Comparison of ENCODE assay signal across 8 cellular contexts in genomic region chr3:3665961-3666640, GRCh38.
DNase-seq lines count a peak whose midpoint lies in the region; ATAC-seq and TF ChIP-seq lines count a peak whose summit lies in the region.

No MANE protein-coding gene starts in this region.

- peak overlapping the region; percentile 72 for H3K4me3 Mint-ChIP-seq in natural killer cell treated with Interleukin-12 subunit alpha and Interleukin-12 subunit beta and Interleukin-15 and Interleukin-18, amount 100 ng/mL, for 72 hours
- H3K4me3 Mint-ChIP-seq in glutamatergic neuron (ENCODE audit: unreplicated experiment), result no peak overlapping the region

- H3K36me3 Mint-ChIP-seq in natural killer cell treated with Interleukin-12 subunit alpha and Interleukin-12 subunit beta and Interleukin-15 and Interleukin-18, amount 100 ng/mL, for 72 hours, result no peaks in the 10 kb centered on the region
- peaks cover 6% of the 10 kb centered on the region for H3K36me3 Mint-ChIP-seq in glutamatergic neuron (ENCODE audit: unreplicated experiment)

- no peak for TF ChIP-seq CTCF in glutamatergic neuron (IDR thresholded peaks at IDR 0.05; ENCODE audit: partially characterized antibody, unreplicated experiment)

- H3K27me3 Mint-ChIP-seq in natural killer cell treated with Interleukin-12 subunit alpha and Interleukin-12 subunit beta and Interleukin-15 and Interleukin-18, amount 100 ng/mL, for 72 hours, result peaks cover 6 to 11% of the 10 kb centered on the region in 2 donors
- peaks cover 5% of the 10 kb centered on the region for H3K27me3 Mint-ChIP-seq in glutamatergic neuron (ENCODE audit: unreplicated experiment)

- H3K9me3 Mint-ChIP-seq in natural killer cell treated with Interleukin-12 subunit alpha and Interleukin-12 subunit beta and Interleukin-15 and Interleukin-18, amount 100 ng/mL, for 72 hours, result peaks cover 7% of the 10 kb centered on the region
- H3K9me3 Mint-ChIP-seq in glutamatergic neuron (ENCODE audit: unreplicated experiment), result no peaks in the 10 kb centered on the region

- H3K4me1 Mint-ChIP-seq in natural killer cell treated with Interleukin-12 subunit alpha and Interleukin-12 subunit beta and Interleukin-15 and Interleukin-18, amount 100 ng/mL, for 72 hours (ENCODE audit: low read depth in 2 of 2), result peaks cover 13 to 21% of the 10 kb centered on the region in 2 donors
- H3K4me1 Mint-ChIP-seq in glutamatergic neuron (ENCODE audit: low read depth, unreplicated experiment), result no peaks in the 10 kb centered on the region

- DNase-seq in natural killer cell treated with Interleukin-12 subunit alpha and Interleukin-12 subunit beta and Interleukin-15 and Interleukin-18, amount 100 ng/mL, for 72 hours (ENCODE audit: low spot score), result no peak
- DNase-seq in ureter (ENCODE audit: low spot score), result no peak
- DNase-seq in NK-92 (lab: John Stamatoyannopoulos, UW; ENCODE audit: unreplicated experiment), result no peak
- DNase-seq in NCI-H748 treated with DMSO at 0.1 percent for 48 hours (lab: John Stamatoyannopoulos, UW), result no peak
- DNase-seq in glutamatergic neuron, result no peak

- ATAC-seq in GM19023 (IDR thresholded peaks at IDR 0.05; ENCODE audit: unreplicated experiment) (peak; percentile 49), HG02623 (IDR thresholded peaks at IDR 0.05; ENCODE audit: unreplicated experiment) (peak; percentile 23), HG03575 (IDR thresholded peaks at IDR 0.05; ENCODE audit: extremely low read depth, insufficient number of reproducible peaks, low FRiP score, unreplicated experiment) (peak; percentile 19)
- peak; percentile 62 to 67 for ATAC-seq in natural killer cell treated with Interleukin-12 subunit alpha and Interleukin-12 subunit beta and Interleukin-15 and Interleukin-18, amount 100 ng/mL, for 72 hours

- H3K27ac Mint-ChIP-seq in natural killer cell treated with Interleukin-12 subunit alpha and Interleukin-12 subunit beta and Interleukin-15 and Interleukin-18, amount 100 ng/mL, for 72 hours, result peak overlapping the region in 1 of 2 donors; percentile 66
- no peak overlapping the region for H3K27ac Mint-ChIP-seq in glutamatergic neuron (ENCODE audit: unreplicated experiment)
